ENCODE assay signal across 19 cellular contexts in genomic region chr21:46645840-46646239, GRCh38. TPM values are rescaled to one million over a fixed set of nuclear protein-coding genes. Genes with fewer than 3 reads are reported as not detected.
DNase-seq lines count a peak whose midpoint lies in the region; ATAC-seq and TF ChIP-seq lines count a peak whose summit lies in the region.
"Had no signal": no experiment of that assay in that cellular context is flagged by ENCODE, and none has a peak within 500 bp of the region (broad histone marks: within the 10 kb centered on the region; RNA-seq: fewer than 3 reads in every experiment).

No MANE protein-coding gene starts in this region.

- peaks cover 3% of the 10 kb centered on the region for H3K9me3 Mint-ChIP-seq in activated CD8-positive, alpha-beta T cell treated with anti-CD3 and anti-CD28 coated beads, Interleukin-2, amount 10 ng/mL, durations not matched to agents 7 days and 5 days (ENCODE audit: insufficient read depth)
- H3K9me3 Mint-ChIP-seq in activated CD8-positive, alpha-beta T cell treated with anti-CD3 and anti-CD28 coated beads for 36 hours = no peaks in the 10 kb centered on the region
- no peaks in the 10 kb centered on the region for H3K9me3 Mint-ChIP-seq in CD4-positive, alpha-beta T cell
- no peaks in the 10 kb centered on the region for H3K9me3 Mint-ChIP-seq in naive thymus-derived CD4-positive, alpha-beta T cell
- H3K9me3 Mint-ChIP-seq: CD4-positive, alpha-beta memory T cell had no signal

- no peak for TF ChIP-seq CTCF in activated CD8-positive, alpha-beta T cell treated with anti-CD3 and anti-CD28 coated beads for 36 hours (IDR thresholded peaks at IDR 0.05)
- no peak for TF ChIP-seq CTCF in CD4-positive, alpha-beta T cell (IDR thresholded peaks at IDR 0.05)

- H3K4me2 ChIP-seq in mesenchymal stem cell (ENCODE audit: low read length, poor library complexity, severe bottlenecking) = no peak overlapping the region

- H3K4me3 Mint-ChIP-seq in activated CD8-positive, alpha-beta T cell treated with anti-CD3 and anti-CD28 coated beads, Interleukin-2, amount 10 ng/mL, durations not matched to agents 7 days and 5 days = no peak overlapping the region
- no peak overlapping the region for H3K4me3 Mint-ChIP-seq in activated CD8-positive, alpha-beta T cell treated with anti-CD3 and anti-CD28 coated beads for 36 hours
- peak overlapping the region; percentile 38 for H3K4me3 Mint-ChIP-seq in CD4-positive, alpha-beta T cell
- peak overlapping the region in 4 of 10 donors; percentile 27 to 61 (median 44) for H3K4me3 Mint-ChIP-seq in naive thymus-derived CD4-positive, alpha-beta T cell
- H3K4me3 Mint-ChIP-seq: B cell had no signal

- H3K4ac ChIP-seq in mesenchymal stem cell (ENCODE audit: low read depth in 1 of 2, low read length in 2 of 2) = no peak overlapping the region

- H3K4me1 Mint-ChIP-seq in activated CD8-positive, alpha-beta T cell treated with anti-CD3 and anti-CD28 coated beads, Interleukin-2, amount 10 ng/mL, durations not matched to agents 7 days and 5 days (ENCODE audit: low read depth) = peaks cover 10% of the 10 kb centered on the region
- peaks cover 39% of the 10 kb centered on the region for H3K4me1 Mint-ChIP-seq in activated CD8-positive, alpha-beta T cell treated with anti-CD3 and anti-CD28 coated beads for 36 hours (ENCODE audit: low read depth)
- H3K4me1 Mint-ChIP-seq in CD4-positive, alpha-beta T cell (ENCODE audit: low read depth) = peaks cover 53% of the 10 kb centered on the region
- H3K4me1 Mint-ChIP-seq in naive thymus-derived CD4-positive, alpha-beta T cell = peaks cover 24 to 81% (median 59%) of the 10 kb centered on the region in 7 donors
- H3K4me1 Mint-ChIP-seq: B cell had no signal

- no peaks in the 10 kb centered on the region for H3K9me3 ChIP-seq in CD4-positive, alpha-beta T cell (ENCODE audit: control insufficient read depth, low read length)
- H3K9me3 ChIP-seq in SK-N-MC (ENCODE audit: low read depth, low read length) (no peaks in the 10 kb centered on the region), mesenchymal stem cell (ENCODE audit: control insufficient read depth, low read length) (no peaks in the 10 kb centered on the region)
- no peaks in the 10 kb centered on the region for H3K9me3 ChIP-seq in naive thymus-derived CD4-positive, alpha-beta T cell (ENCODE audit: control insufficient read depth in 2 of 3, low read length in 3 of 3)

- intact Hi-C loops in activated CD8-positive, alpha-beta T cell treated with anti-CD3 and anti-CD28 coated beads for 36 hours (cut with micrococcal nuclease) = no loop called here
- intact Hi-C loops in CD4-positive, alpha-beta T cell (cut with DNase I, micrococcal nuclease) = no loop called here
- intact Hi-C loops in naive thymus-derived CD4-positive, alpha-beta T cell (cut with micrococcal nuclease) = no loop called here

- no peaks in the 10 kb centered on the region for H3K27me3 Mint-ChIP-seq in activated CD8-positive, alpha-beta T cell treated with anti-CD3 and anti-CD28 coated beads, Interleukin-2, amount 10 ng/mL, durations not matched to agents 7 days and 5 days (ENCODE audit: low read depth)
- H3K27me3 Mint-ChIP-seq in activated CD8-positive, alpha-beta T cell treated with anti-CD3 and anti-CD28 coated beads for 36 hours = no peaks in the 10 kb centered on the region
- H3K27me3 Mint-ChIP-seq in CD4-positive, alpha-beta T cell = no peaks in the 10 kb centered on the region
- no peaks in the 10 kb centered on the region for H3K27me3 Mint-ChIP-seq in naive thymus-derived CD4-positive, alpha-beta T cell
- H3K27me3 Mint-ChIP-seq: B cell; CD4-positive, alpha-beta memory T cell had no signal

- whole genome bisulfite sequencing in mesenchymal stem cell = 100% methylated on average over 4 of the region's 5 CpGs

- no peak overlapping the region for H3K14ac ChIP-seq in mesenchymal stem cell (ENCODE audit: low read length in 2 of 2)

- H3K9ac ChIP-seq in SK-N-MC (ENCODE audit: insufficient read length) (no peak overlapping the region), mesenchymal stem cell (ENCODE audit: low read length) (no peak overlapping the region)

- no peak overlapping the region for H2AK5ac ChIP-seq in mesenchymal stem cell (ENCODE audit: low read length, severe bottlenecking)

- DNase-seq in activated CD8-positive, alpha-beta T cell treated with anti-CD3 and anti-CD28 coated beads, Interleukin-2, amount 10 ng/mL, durations not matched to agents 7 days and 5 days = peak; percentile 13
- no peak for DNase-seq in activated CD8-positive, alpha-beta T cell treated with anti-CD3 and anti-CD28 coated beads for 36 hours
- DNase-seq in CD4-positive, alpha-beta T cell = no peak
- no peak for DNase-seq in SK-N-MC (ENCODE audit: low read depth, low spot score)
- DNase-seq in naive thymus-derived CD4-positive, alpha-beta T cell = no peak
- no peak for DNase-seq in effector CD8-positive, alpha-beta T cell (lab: John Stamatoyannopoulos, UW)
- DNase-seq in mesenchymal stem cell = no peak
- DNase-seq: ACHN; C1 segment of cervical spinal cord; CD4-positive, alpha-beta memory T cell; COR-L47; DMS153; DMS79 treated with DMSO at 0.1 percent for 48 hours; EL; HCEC 1CT had no signal

- no peak overlapping the region for H3K27ac Mint-ChIP-seq in activated CD8-positive, alpha-beta T cell treated with anti-CD3 and anti-CD28 coated beads, Interleukin-2, amount 10 ng/mL, durations not matched to agents 7 days and 5 days
- no peak overlapping the region for H3K27ac Mint-ChIP-seq in activated CD8-positive, alpha-beta T cell treated with anti-CD3 and anti-CD28 coated beads for 36 hours
- peak overlapping the region; percentile 66 for H3K27ac Mint-ChIP-seq in CD4-positive, alpha-beta T cell
- peak overlapping the region in 6 of 9 donors; percentile 47 to 66 (median 58) for H3K27ac Mint-ChIP-seq in naive thymus-derived CD4-positive, alpha-beta T cell
- H3K27ac Mint-ChIP-seq: B cell had no signal

- H2BK120ac ChIP-seq in mesenchymal stem cell (ENCODE audit: low read depth, low read length) = no peak overlapping the region

- no peak overlapping the region for H3K27ac ChIP-seq in CD4-positive, alpha-beta T cell (ENCODE audit: low read depth, low read length)
- H3K27ac ChIP-seq in SK-N-MC (peak overlapping the region; percentile 78; the same call in 1 of the 2 replicates), mesenchymal stem cell (ENCODE audit: low read length, poor library complexity, severe bottlenecking) (no peak overlapping the region)
- no peak overlapping the region for H3K27ac ChIP-seq in naive thymus-derived CD4-positive, alpha-beta T cell (ENCODE audit: low read depth, low read length)
- H3K27ac ChIP-seq: HL-60 had no signal

- H3K36me3 ChIP-seq in SK-N-MC (ENCODE audit: insufficient read depth, low read length) (peaks cover 80% of the 10 kb centered on the region), mesenchymal stem cell (ENCODE audit: control insufficient read depth in 1 of 2, insufficient read depth in 2 of 2, low read depth in 1 of 2, low read length in 2 of 2) (peaks cover 70 to 98% of the 10 kb centered on the region in 2 experiments)
- H3K36me3 ChIP-seq in naive thymus-derived CD4-positive, alpha-beta T cell (ENCODE audit: control insufficient read depth in 2 of 3, insufficient read depth in 3 of 3, low read length in 3 of 3) = peaks cover 32 to 94% (median 33%) of the 10 kb centered on the region in 3 experiments

- POLR2A ChIA-PET in activated CD8-positive, alpha-beta T cell treated with anti-CD3 and anti-CD28 coated beads, Interleukin-2, amount 10 ng/mL, durations not matched to agents 7 days and 5 days (lab: Charles Lee) = no interaction called here
- POLR2A ChIA-PET in activated CD8-positive, alpha-beta T cell treated with anti-CD3 and anti-CD28 coated beads for 36 hours (lab: Charles Lee) = interaction anchor here (0.8 to 1.2 kb wide), 3 partner anchors 10 to 14 kb away, joined by 3 read pairs; partner anchors contain the start of gene PRMT2
- POLR2A ChIA-PET in CD4-positive, alpha-beta T cell (lab: Charles Lee) = interaction anchor here (1.7 kb wide), 1 partner anchor 22 kb away, joined by 10 read pairs; no protein-coding TSS in a partner anchor
- POLR2A ChIA-PET in naive thymus-derived CD4-positive, alpha-beta T cell (lab: Charles Lee) = interaction anchor here (0.8 to 1.7 kb wide), 2 partner anchors 9 to 10 kb away, joined by 3 to 4 read pairs; partner anchors contain the start of gene PRMT2

- ATAC-seq in activated CD8-positive, alpha-beta T cell treated with anti-CD3 and anti-CD28 coated beads, Interleukin-2, amount 10 ng/mL, durations not matched to agents 7 days and 5 days = no peak
- no peak for ATAC-seq in activated CD8-positive, alpha-beta T cell treated with anti-CD3 and anti-CD28 coated beads for 36 hours
- no peak for ATAC-seq in CD4-positive, alpha-beta T cell (ENCODE audit: poor library complexity)
- no peak for ATAC-seq in naive thymus-derived CD4-positive, alpha-beta T cell

- no peak overlapping the region for H2AFZ ChIP-seq in mesenchymal stem cell (ENCODE audit: low read depth, low read length)

- no peak overlapping the region for H4K8ac ChIP-seq in mesenchymal stem cell (ENCODE audit: low read length)

- no peak overlapping the region for H3K23ac ChIP-seq in mesenchymal stem cell (ENCODE audit: low read length in 2 of 2)

- H3K4me1 ChIP-seq in naive thymus-derived CD4-positive, alpha-beta T cell (ENCODE audit: control insufficient read depth in 2 of 2, insufficient read depth in 2 of 2, low read length in 2 of 2) = peaks cover 0 to 16% of the 10 kb centered on the region in 2 donors
- peaks cover 8% of the 10 kb centered on the region for H3K4me1 ChIP-seq in mesenchymal stem cell (ENCODE audit: control insufficient read depth, insufficient read depth, low read depth, low read length)

- H2BK12ac ChIP-seq in mesenchymal stem cell (ENCODE audit: low read length in 2 of 2) = no peak overlapping the region

- no peak overlapping the region for H2BK5ac ChIP-seq in mesenchymal stem cell (ENCODE audit: low read depth, low read length, poor library complexity, severe bottlenecking)

- H2BK15ac ChIP-seq in mesenchymal stem cell (ENCODE audit: low read depth, poor library complexity, severe bottlenecking) = no peak overlapping the region

- peaks cover 43% of the 10 kb centered on the region for H3K79me1 ChIP-seq in mesenchymal stem cell (replicated peaks; ENCODE audit: low read length, poor library complexity, severe bottlenecking)

- no peak overlapping the region for H3K18ac ChIP-seq in mesenchymal stem cell (ENCODE audit: low read depth in 1 of 2, low read length in 2 of 2)

- CTCF ChIA-PET in activated CD8-positive, alpha-beta T cell treated with anti-CD3 and anti-CD28 coated beads, Interleukin-2, amount 10 ng/mL, durations not matched to agents 7 days and 5 days (lab: Charles Lee) = interaction anchor here (1.1 kb wide), 1 partner anchor 8 kb away, joined by 3 read pairs; no protein-coding TSS in a partner anchor
- CTCF ChIA-PET in activated CD8-positive, alpha-beta T cell treated with anti-CD3 and anti-CD28 coated beads for 36 hours (lab: Charles Lee) = interaction anchor here (1.2 to 1.7 kb wide), 2 partner anchors 8 to 176 kb away, joined by 3 to 5 read pairs; no protein-coding TSS in a partner anchor
- CTCF ChIA-PET in CD4-positive, alpha-beta T cell (lab: Charles Lee) = interaction anchor here (0.8 kb wide), 1 partner anchor 10 kb away, joined by 3 read pairs; no protein-coding TSS in a partner anchor
- CTCF ChIA-PET in naive thymus-derived CD4-positive, alpha-beta T cell (lab: Charles Lee) = interaction anchor here (2.1 kb wide), 1 partner anchor 9 kb away, joined by 6 read pairs; no protein-coding TSS in a partner anchor

- no peaks in the 10 kb centered on the region for H3K27me3 ChIP-seq in CD4-positive, alpha-beta T cell (ENCODE audit: control insufficient read depth, insufficient read depth, low read length)
- no peaks in the 10 kb centered on the region for H3K27me3 ChIP-seq in naive thymus-derived CD4-positive, alpha-beta T cell (ENCODE audit: control insufficient read depth in 2 of 2, insufficient read depth in 2 of 2, low read length in 2 of 2)
- H3K27me3 ChIP-seq in mesenchymal stem cell (ENCODE audit: control insufficient read depth in 1 of 2, insufficient read depth in 1 of 2, low read length in 2 of 2) = no peaks in the 10 kb centered on the region

- peaks cover 84% of the 10 kb centered on the region for H3K36me3 Mint-ChIP-seq in activated CD8-positive, alpha-beta T cell treated with anti-CD3 and anti-CD28 coated beads, Interleukin-2, amount 10 ng/mL, durations not matched to agents 7 days and 5 days (ENCODE audit: low read depth)
- peaks cover 73% of the 10 kb centered on the region for H3K36me3 Mint-ChIP-seq in activated CD8-positive, alpha-beta T cell treated with anti-CD3 and anti-CD28 coated beads for 36 hours (ENCODE audit: low read depth)
- peaks cover 98% of the 10 kb centered on the region for H3K36me3 Mint-ChIP-seq in CD4-positive, alpha-beta T cell (ENCODE audit: low read depth)
- H3K36me3 Mint-ChIP-seq in naive thymus-derived CD4-positive, alpha-beta T cell = peaks cover 24 to 84% (median 57%) of the 10 kb centered on the region in 5 donors

- no peak overlapping the region for H3K4me3 ChIP-seq in SK-N-MC
- no peak overlapping the region for H3K4me3 ChIP-seq in naive thymus-derived CD4-positive, alpha-beta T cell (ENCODE audit: low read length)
- H3K4me3 ChIP-seq in mesenchymal stem cell (ENCODE audit: insufficient read depth in 1 of 2, low read depth in 1 of 2, low read length in 2 of 2) = no peak overlapping the region

- no peak overlapping the region for H4K91ac ChIP-seq in mesenchymal stem cell (ENCODE audit: low read length)

RNA-seq across cellular contexts. Expression of gene PRMT2, which starts 10.4 kb away (rescaled TPM):
- 100 to 1,000 TPM; 110 to 117 TPM for total RNA-seq in activated CD8-positive, alpha-beta T cell treated with anti-CD3 and anti-CD28 coated beads, Interleukin-2, amount 10 ng/mL, durations not matched to agents 7 days and 5 days
- 10 to 100 TPM; 54.4 to 58.2 TPM for total RNA-seq in activated CD8-positive, alpha-beta T cell treated with anti-CD3 and anti-CD28 coated beads for 36 hours
- total RNA-seq in CD4-positive, alpha-beta T cell = 100 to 1,000 TPM in 1 of 2 experiments, 10 to 100 TPM in 1; 97.1 to 101 TPM
- total RNA-seq in naive thymus-derived CD4-positive, alpha-beta T cell = 100 to 1,000 TPM; 125 to 268 (median 177) TPM
- polyA plus RNA-seq in naive thymus-derived CD4-positive, alpha-beta T cell = 100 to 1,000 TPM; 326 to 377 TPM
- polyA plus RNA-seq in mesenchymal stem cell (2013, experiment 1 of 2) = 52.5 TPM
- 50.4 TPM for polyA plus RNA-seq in mesenchymal stem cell (2013, experiment 2 of 2)

RNA-seq across cellular contexts. Expression of gene S100B, which starts 41.0 kb away (rescaled TPM):
- 1 to 10 TPM; 8.5 to 9.5 TPM for total RNA-seq in activated CD8-positive, alpha-beta T cell treated with anti-CD3 and anti-CD28 coated beads, Interleukin-2, amount 10 ng/mL, durations not matched to agents 7 days and 5 days
- total RNA-seq in activated CD8-positive, alpha-beta T cell treated with anti-CD3 and anti-CD28 coated beads for 36 hours = 1 to 10 TPM; 2.7 to 3.0 TPM
- total RNA-seq in CD4-positive, alpha-beta T cell = under 1 TPM; 0.47 to 0.52 TPM
- total RNA-seq in naive thymus-derived CD4-positive, alpha-beta T cell = 1 to 10 TPM in 1 of 5 experiments, under 1 TPM in 4; 0.27 to 2.3 (median 0.95) TPM
- 1 to 10 TPM; 1.1 to 7.0 TPM for polyA plus RNA-seq in naive thymus-derived CD4-positive, alpha-beta T cell
- polyA plus RNA-seq in mesenchymal stem cell (2013, experiment 1 of 2) = not detected
- polyA plus RNA-seq in mesenchymal stem cell (2013, experiment 2 of 2) = not detected
- total RNA-seq: A172; B cell; CD4-positive, alpha-beta memory T cell; H4 had no signal

Comparison
In these comparisons a context has a peak if more than half of its experiments do, and no peak if none do; other contexts are left out.
1. H3K27ac Mint-ChIP-seq: peak in CD4-positive, alpha-beta T cell (single experiment) and naive thymus-derived CD4-positive, alpha-beta T cell (6 of 9); none in activated CD8-positive, alpha-beta T cell treated with anti-CD3 and anti-CD28 coated beads, Interleukin-2, amount 10 ng/mL, durations not matched to agents 7 days and 5 days (single experiment) and activated CD8-positive, alpha-beta T cell treated with anti-CD3 and anti-CD28 coated beads for 36 hours (single experiment).